In genomic region chr16:20377181-20377580, GRCh38 we compare ENCODE assay signal across 29 cellular contexts. TPM values are rescaled to one million over a fixed set of nuclear protein-coding genes. Genes with fewer than 3 reads are reported as not detected.
DNase-seq lines count a peak whose midpoint lies in the region; ATAC-seq, FAIRE-seq and TF ChIP-seq lines count a peak whose summit lies in the region.
"Had no signal": no experiment of that assay in that cellular context is flagged by ENCODE, and none has a peak within 500 bp of the region (broad histone marks: within the 10 kb centered on the region; RNA-seq: fewer than 3 reads in every experiment).

No MANE protein-coding gene starts in this region.

- 6% methylated on average over 5 of the region's 5 CpGs for WGBS in HepG2 (ENCODE audit: low lambda C conversion rate)
- WGBS in right lobe of liver (ENCODE audit: insufficient coverage, low coverage, low lambda C conversion rate, missing lambda C conversion rate): 40% methylated on average over 5 of the region's 5 CpGs

- H3K4me1 ChIP-seq in HepG2 (ENCODE audit: insufficient read depth, low read length): 0 out of 2 replicates have a peak, but pooled peaks cover 6% of the 10 kb centered on the region
- no peaks in the 10 kb centered on the region for H3K4me1 ChIP-seq in right lobe of liver
- H3K4me1 ChIP-seq: BE2C, BLaER1 had no signal

- TF ChIP-seq EP300 in HepG2 (IDR thresholded peaks at IDR 0.05; ENCODE audit: low read depth in 2 of 2, low read length in 2 of 2): no peak
- TF ChIP-seq EP300 in HepG2 (CRISPR knock-in tag; IDR thresholded peaks at IDR 0.05; ENCODE audit: borderline replicate concordance): no peak

- H3K27ac ChIP-seq in HepG2 (ENCODE audit: extremely low read length, insufficient read depth, low read length) (no peak overlapping the region), right lobe of liver (no peak overlapping the region)
- H3K27ac ChIP-seq: BLaER1 had no signal

- no peak for TF ChIP-seq RAD21 in HepG2 (CRISPR knock-in tag; IDR thresholded peaks at IDR 0.05)

- CTCF ChIA-PET in HepG2 (lab: Yijun Ruan, JAX; ENCODE audit: low intra/inter-chr PET ratio, low total read pairs): no interaction called here

- intact Hi-C loops in HepG2 (cut with micrococcal nuclease; ENCODE audit: unreplicated experiment): no loop called here
- intact Hi-C loops in right lobe of liver (cut with DNase I): loop anchor here in 1 of 2 donors (10.0 kb wide), 1 partner anchor 462 kb away; no protein-coding TSS in a partner anchor

- H3K4me3 ChIP-seq in HepG2 (replicated peaks in 1 of 3; ENCODE audit: insufficient read depth in 1 of 3, low read depth in 2 of 3, low read length in 3 of 3): no peak overlapping the region
- H3K4me3 ChIP-seq in right lobe of liver: no peak overlapping the region
- H3K4me3 ChIP-seq: BLaER1, GM12878 had no signal

- POLR2A ChIA-PET in HepG2 (lab: Yijun Ruan, JAX): interaction anchor here (1.2 kb wide), 1 partner anchor 9 kb away, joined by 3 read pairs; no protein-coding TSS in a partner anchor

- peaks cover 0 to 11% of the 10 kb centered on the region in 2 experiments; a peak in 2 of 5 replicates for H3K27me3 ChIP-seq in HepG2 (ENCODE audit: control insufficient read depth in 1 of 2, insufficient read depth in 2 of 2, low read length in 2 of 2)
- H3K27me3 ChIP-seq in right lobe of liver: no peaks in the 10 kb centered on the region
- H3K27me3 ChIP-seq: BE2C, BLaER1 had no signal

- TF ChIP-seq CTCF in HepG2 (CRISPR knock-in tag; IDR thresholded peaks at IDR 0.05) (no peak), right lobe of liver (IDR thresholded peaks at IDR 0.05) (no peak)

- no peak for TF ChIP-seq POLR2A in HepG2 (IDR thresholded peaks at IDR 0.05; ENCODE audit: insufficient read depth in 1 of 2, low read depth in 2 of 2, low read length in 2 of 2)
- TF ChIP-seq POLR2A in right lobe of liver (IDR thresholded peaks at IDR 0.05): no peak

- BruUV-seq in HepG2 (replicated peaks; lab: Mats Ljungman, UMichigan): no TSS peak

- no peak for FAIRE-seq in HepG2 (lab: Jason Lieb, UNC)
- FAIRE-seq: A204.1, GM12878, GM12892, GM18507 had no signal

- H3K4me2 ChIP-seq in HepG2 (ENCODE audit: low read depth, low read length): no peak overlapping the region
- H3K4me2 ChIP-seq: BLaER1 had no signal

- no peaks in the 10 kb centered on the region for H3K9me3 ChIP-seq in HepG2 (ENCODE audit: low read length)
- H3K9me3 ChIP-seq in right lobe of liver: no peaks in the 10 kb centered on the region
- H3K9me3 ChIP-seq: BE2C, BLaER1 had no signal

- in situ Hi-C loops in HepG2 (cut with HindIII; ENCODE audit: extremely low pct_ligation_motif_present, low pct_unique_long_range_greater_than_20kb): loop anchor here (25.0 kb wide), 1 partner anchor 790 kb away; no protein-coding TSS in a partner anchor

- DNase-seq in HepG2 (ENCODE audit: low spot score) (no peak), right lobe of liver (no peak), DMS53 treated with DMSO at 0.1 percent for 48 hours (lab: John Stamatoyannopoulos, UW; ENCODE audit: unreplicated experiment) (peak; percentile 13), SIG-M5 treated with dmso at 0.1 percent for 504 hours (lab: John Stamatoyannopoulos, UW; ENCODE audit: unreplicated experiment) (no peak)
- DNase-seq: 8988T; ACHN; BE2C; C1 segment of cervical spinal cord; CD4-positive, alpha-beta memory T cell; CD4-positive, CD25-positive, alpha-beta regulatory T cell; CD8-positive, alpha-beta memory T cell; COR-L47; DMS 273 treated with DMSO at 0.1 percent for 48 hours; DMS153; DMS79; DND-41; EL; GDM1 had no signal

- H3K36me3 ChIP-seq in HepG2 (replicated peaks in 1 of 2; ENCODE audit: control insufficient read depth in 1 of 2, insufficient read depth in 2 of 2, low read length in 2 of 2) (no peaks in the 10 kb centered on the region), right lobe of liver (no peaks in the 10 kb centered on the region)
- H3K36me3 ChIP-seq: BE2C, BLaER1 had no signal

- ATAC-seq in HepG2: no peak
- no peak for ATAC-seq in right lobe of liver
- ATAC-seq in HG02885 (IDR thresholded peaks at IDR 0.05; ENCODE audit: poor library complexity, unreplicated experiment): no peak
- ATAC-seq: GM12878 had no signal

- no peaks in the 10 kb centered on the region for H4K20me1 ChIP-seq in HepG2 (ENCODE audit: insufficient read depth, low read length)
- H4K20me1 ChIP-seq: BLaER1 had no signal

- H3K9ac ChIP-seq in HepG2 (ENCODE audit: insufficient read depth, low read depth, low read length): no peak overlapping the region
- H3K9ac ChIP-seq: BLaER1 had no signal

- H3K79me2 ChIP-seq in HepG2 (ENCODE audit: insufficient read depth, low read length): no peaks in the 10 kb centered on the region

- H2AFZ ChIP-seq in HepG2 (ENCODE audit: low read length): no peak overlapping the region

RNA-seq across cellular contexts. Expression of gene UMOD, which starts 24.7 kb away (rescaled TPM):
- total RNA-seq in HepG2 (2016; rRNA removed; fragmentation: Illumina TruSeq; extraction: Trizol) (not detected in 2 replicates), right lobe of liver (not detected)
- total RNA-seq in HepG2 (2016; cell fraction: cytosol; rRNA removed; fragmentation: Illumina TruSeq; extraction: Trizol; ENCODE audit: low read depth): not detected in 2 replicates
- not detected in 2 replicates for total RNA-seq in HepG2 (2016; cell fraction: insoluble cytoplasmic fraction; rRNA removed; fragmentation: Illumina TruSeq; extraction: Trizol)
- total RNA-seq in HepG2 (2016; cell fraction: membrane; rRNA removed; fragmentation: Illumina TruSeq; extraction: Trizol): not detected in 2 replicates
- total RNA-seq in HepG2 (2016; cell fraction: nucleus; rRNA removed; fragmentation: Illumina TruSeq; extraction: Trizol): not detected in 2 replicates
- not detected in 2 replicates for polyA plus RNA-seq in HepG2 (2011; rRNA removed)
- not detected in 2 replicates for polyA plus RNA-seq in HepG2 (2011; cell fraction: cytosol; rRNA removed)
- polyA plus RNA-seq in HepG2 (2011; cell fraction: nucleus; rRNA removed): not detected in 2 replicates
- polyA plus RNA-seq in HepG2 (2012): not detected in 2 replicates
- not detected in 2 replicates for polyA plus RNA-seq in HepG2 (2016; cell fraction: cytosol; fragmentation: Illumina TruSeq; extraction: Trizol; ENCODE audit: low read depth)
- not detected in 2 replicates for polyA plus RNA-seq in HepG2 (2016; cell fraction: insoluble cytoplasmic fraction; fragmentation: Illumina TruSeq; extraction: Trizol; ENCODE audit: low read depth)
- polyA plus RNA-seq in HepG2 (2016; cell fraction: membrane; fragmentation: Illumina TruSeq; extraction: Trizol; ENCODE audit: low read depth): not detected in 2 replicates
- not detected in 2 replicates for polyA plus RNA-seq in HepG2 (2016; cell fraction: nucleus; fragmentation: Illumina TruSeq; extraction: Trizol; ENCODE audit: insufficient read depth, low read depth)
- not detected in 2 replicates for polyA minus RNA-seq in HepG2 (2011; rRNA and poly(A)+ RNA removed; ENCODE audit: low replicate concordance)
- not detected in 2 replicates for polyA minus RNA-seq in HepG2 (2011; cell fraction: cytosol; rRNA and poly(A)+ RNA removed)
- not detected in 2 replicates for polyA minus RNA-seq in HepG2 (2011; cell fraction: nucleus; rRNA and poly(A)+ RNA removed)
- total RNA-seq: A673; CD4-positive, alpha-beta memory T cell; CD4-positive, CD25-positive, alpha-beta regulatory T cell; CD8-positive, alpha-beta memory T cell; Daoy; G401; GM12878 had no signal
- polyA plus RNA-seq: AG04450; CD14-positive monocyte; CD4-positive, alpha-beta memory T cell; CD4-positive, CD25-positive, alpha-beta regulatory T cell; CD8-positive, alpha-beta memory T cell; GM12878 had no signal

RNA-seq across cellular contexts. Expression of gene PDILT, which starts 27.4 kb away (rescaled TPM):
- not detected in 2 replicates for total RNA-seq in HepG2 (2016; rRNA removed; fragmentation: Illumina TruSeq; extraction: Trizol)
- total RNA-seq in HepG2 (2016; cell fraction: cytosol; rRNA removed; fragmentation: Illumina TruSeq; extraction: Trizol; ENCODE audit: low read depth): not detected in 2 replicates
- not detected in 2 replicates for total RNA-seq in HepG2 (2016; cell fraction: insoluble cytoplasmic fraction; rRNA removed; fragmentation: Illumina TruSeq; extraction: Trizol)
- not detected in 2 replicates for total RNA-seq in HepG2 (2016; cell fraction: membrane; rRNA removed; fragmentation: Illumina TruSeq; extraction: Trizol)
- not detected in 2 replicates for total RNA-seq in HepG2 (2016; cell fraction: nucleus; rRNA removed; fragmentation: Illumina TruSeq; extraction: Trizol)
- 0.12 TPM in 1 of 2 replicates, not detected in the other for polyA plus RNA-seq in HepG2 (2011; rRNA removed)
- polyA plus RNA-seq in HepG2 (2011; cell fraction: cytosol; rRNA removed): not detected in 2 replicates
- not detected in 2 replicates for polyA plus RNA-seq in HepG2 (2011; cell fraction: nucleus; rRNA removed)
- 0.07 and 0.16 TPM in 2 replicates for polyA plus RNA-seq in HepG2 (2012)
- not detected in 2 replicates for polyA plus RNA-seq in HepG2 (2016; cell fraction: cytosol; fragmentation: Illumina TruSeq; extraction: Trizol; ENCODE audit: low read depth)
- not detected in 2 replicates for polyA plus RNA-seq in HepG2 (2016; cell fraction: insoluble cytoplasmic fraction; fragmentation: Illumina TruSeq; extraction: Trizol; ENCODE audit: low read depth)
- not detected in 2 replicates for polyA plus RNA-seq in HepG2 (2016; cell fraction: membrane; fragmentation: Illumina TruSeq; extraction: Trizol; ENCODE audit: low read depth)
- polyA plus RNA-seq in HepG2 (2016; cell fraction: nucleus; fragmentation: Illumina TruSeq; extraction: Trizol; ENCODE audit: insufficient read depth, low read depth): not detected in 2 replicates
- polyA minus RNA-seq in HepG2 (2011; rRNA and poly(A)+ RNA removed; ENCODE audit: low replicate concordance): 0.10 TPM in 1 of 2 replicates, not detected in the other
- not detected in 2 replicates for polyA minus RNA-seq in HepG2 (2011; cell fraction: cytosol; rRNA and poly(A)+ RNA removed)
- not detected in 2 replicates for polyA minus RNA-seq in HepG2 (2011; cell fraction: nucleus; rRNA and poly(A)+ RNA removed)
- total RNA-seq in right lobe of liver: not detected
- total RNA-seq: A673; CD4-positive, alpha-beta memory T cell; CD4-positive, CD25-positive, alpha-beta regulatory T cell; CD8-positive, alpha-beta memory T cell; Daoy; G401; GM12878 had no signal
- polyA plus RNA-seq: AG04450; CD14-positive monocyte; CD4-positive, alpha-beta memory T cell; CD4-positive, CD25-positive, alpha-beta regulatory T cell; CD8-positive, alpha-beta memory T cell; GM12878 had no signal

RNA-seq across cellular contexts. Expression of gene ACSM5, which starts 32.2 kb away (rescaled TPM):
- total RNA-seq in HepG2 (2016; rRNA removed; fragmentation: Illumina TruSeq; extraction: Trizol): 9.1 and 11.1 TPM in 2 replicates
- 1.5 and 2.0 TPM in 2 replicates for total RNA-seq in HepG2 (2016; cell fraction: cytosol; rRNA removed; fragmentation: Illumina TruSeq; extraction: Trizol; ENCODE audit: low read depth)
- total RNA-seq in HepG2 (2016; cell fraction: insoluble cytoplasmic fraction; rRNA removed; fragmentation: Illumina TruSeq; extraction: Trizol): 9.2 and 10.1 TPM in 2 replicates
- 2.9 and 3.0 TPM in 2 replicates for total RNA-seq in HepG2 (2016; cell fraction: membrane; rRNA removed; fragmentation: Illumina TruSeq; extraction: Trizol)
- 5.0 and 5.8 TPM in 2 replicates for total RNA-seq in HepG2 (2016; cell fraction: nucleus; rRNA removed; fragmentation: Illumina TruSeq; extraction: Trizol)
- 15.0 and 21.0 TPM in 2 replicates for polyA plus RNA-seq in HepG2 (2011; rRNA removed)
- polyA plus RNA-seq in HepG2 (2011; cell fraction: cytosol; rRNA removed): 10.9 and 16.3 TPM in 2 replicates
- 25.0 and 31.6 TPM in 2 replicates for polyA plus RNA-seq in HepG2 (2011; cell fraction: nucleus; rRNA removed)
- polyA plus RNA-seq in HepG2 (2012): 12.0 and 19.6 TPM in 2 replicates
- 0.52 and 0.78 TPM in 2 replicates for polyA plus RNA-seq in HepG2 (2016; cell fraction: cytosol; fragmentation: Illumina TruSeq; extraction: Trizol; ENCODE audit: low read depth)
- polyA plus RNA-seq in HepG2 (2016; cell fraction: insoluble cytoplasmic fraction; fragmentation: Illumina TruSeq; extraction: Trizol; ENCODE audit: low read depth): 7.3 and 9.9 TPM in 2 replicates
- polyA plus RNA-seq in HepG2 (2016; cell fraction: membrane; fragmentation: Illumina TruSeq; extraction: Trizol; ENCODE audit: low read depth): 1.1 and 1.3 TPM in 2 replicates
- 9.9 and 11.0 TPM in 2 replicates for polyA plus RNA-seq in HepG2 (2016; cell fraction: nucleus; fragmentation: Illumina TruSeq; extraction: Trizol; ENCODE audit: insufficient read depth, low read depth)
- polyA minus RNA-seq in HepG2 (2011; rRNA and poly(A)+ RNA removed; ENCODE audit: low replicate concordance): 17.5 TPM in 1 of 2 replicates, not detected in the other
- polyA minus RNA-seq in HepG2 (2011; cell fraction: cytosol; rRNA and poly(A)+ RNA removed): 5.7 and 7.6 TPM in 2 replicates
- 17.1 and 30.2 TPM in 2 replicates for polyA minus RNA-seq in HepG2 (2011; cell fraction: nucleus; rRNA and poly(A)+ RNA removed)
- total RNA-seq in right lobe of liver: 100 to 1,000 TPM in 4 of 6 experiments, 10 to 100 TPM in 2; 45.8 to 231 (median 151) TPM
- total RNA-seq: A673; CD4-positive, alpha-beta memory T cell; CD4-positive, CD25-positive, alpha-beta regulatory T cell; CD8-positive, alpha-beta memory T cell; G401 had no signal
- polyA plus RNA-seq: AG04450; CD4-positive, alpha-beta memory T cell; CD4-positive, CD25-positive, alpha-beta regulatory T cell; CD8-positive, alpha-beta memory T cell had no signal

RNA-seq across cellular contexts. Expression of gene GP2, which starts 49.9 kb away (rescaled TPM):
- total RNA-seq in HepG2 (2016; rRNA removed; fragmentation: Illumina TruSeq; extraction: Trizol): 0.69 and 0.88 TPM in 2 replicates
- total RNA-seq in HepG2 (2016; cell fraction: cytosol; rRNA removed; fragmentation: Illumina TruSeq; extraction: Trizol; ENCODE audit: low read depth): 0.30 TPM in 1 of 2 replicates, not detected in the other
- total RNA-seq in HepG2 (2016; cell fraction: insoluble cytoplasmic fraction; rRNA removed; fragmentation: Illumina TruSeq; extraction: Trizol): 0.49 and 0.76 TPM in 2 replicates
- 0.34 and 0.48 TPM in 2 replicates for total RNA-seq in HepG2 (2016; cell fraction: membrane; rRNA removed; fragmentation: Illumina TruSeq; extraction: Trizol)
- 0.93 and 1.8 TPM in 2 replicates for total RNA-seq in HepG2 (2016; cell fraction: nucleus; rRNA removed; fragmentation: Illumina TruSeq; extraction: Trizol)
- polyA plus RNA-seq in HepG2 (2011; rRNA removed): 0.15 and 0.25 TPM in 2 replicates
- polyA plus RNA-seq in HepG2 (2011; cell fraction: cytosol; rRNA removed): 0.19 and 0.36 TPM in 2 replicates
- polyA plus RNA-seq in HepG2 (2011; cell fraction: nucleus; rRNA removed): 0.16 TPM in 1 of 2 replicates, not detected in the other
- polyA plus RNA-seq in HepG2 (2012): not detected in 2 replicates
- 0.09 and 0.18 TPM in 2 replicates for polyA plus RNA-seq in HepG2 (2016; cell fraction: cytosol; fragmentation: Illumina TruSeq; extraction: Trizol; ENCODE audit: low read depth)
- polyA plus RNA-seq in HepG2 (2016; cell fraction: insoluble cytoplasmic fraction; fragmentation: Illumina TruSeq; extraction: Trizol; ENCODE audit: low read depth): 0.34 and 0.84 TPM in 2 replicates
- 0.08 TPM in 1 of 2 replicates, not detected in the other for polyA plus RNA-seq in HepG2 (2016; cell fraction: membrane; fragmentation: Illumina TruSeq; extraction: Trizol; ENCODE audit: low read depth)
- 0.73 and 1.5 TPM in 2 replicates for polyA plus RNA-seq in HepG2 (2016; cell fraction: nucleus; fragmentation: Illumina TruSeq; extraction: Trizol; ENCODE audit: insufficient read depth, low read depth)
- polyA minus RNA-seq in HepG2 (2011; rRNA and poly(A)+ RNA removed; ENCODE audit: low replicate concordance): 0.24 TPM in 1 of 2 replicates, not detected in the other
- polyA minus RNA-seq in HepG2 (2011; cell fraction: cytosol; rRNA and poly(A)+ RNA removed): not detected in 2 replicates
- not detected in 2 replicates for polyA minus RNA-seq in HepG2 (2011; cell fraction: nucleus; rRNA and poly(A)+ RNA removed)
- total RNA-seq in right lobe of liver: under 1 TPM in 1 of 6 experiments, not detected in 5; 0.12 TPM
- total RNA-seq: A673; CD4-positive, alpha-beta memory T cell; CD4-positive, CD25-positive, alpha-beta regulatory T cell; CD8-positive, alpha-beta memory T cell; Daoy; G401 had no signal
- polyA plus RNA-seq: AG04450; CD14-positive monocyte; CD4-positive, alpha-beta memory T cell; CD4-positive, CD25-positive, alpha-beta regulatory T cell; CD8-positive, alpha-beta memory T cell; GM12878 had no signal
